ENCODE assay signal across 1 cellular context in the genomic region with DNA sequence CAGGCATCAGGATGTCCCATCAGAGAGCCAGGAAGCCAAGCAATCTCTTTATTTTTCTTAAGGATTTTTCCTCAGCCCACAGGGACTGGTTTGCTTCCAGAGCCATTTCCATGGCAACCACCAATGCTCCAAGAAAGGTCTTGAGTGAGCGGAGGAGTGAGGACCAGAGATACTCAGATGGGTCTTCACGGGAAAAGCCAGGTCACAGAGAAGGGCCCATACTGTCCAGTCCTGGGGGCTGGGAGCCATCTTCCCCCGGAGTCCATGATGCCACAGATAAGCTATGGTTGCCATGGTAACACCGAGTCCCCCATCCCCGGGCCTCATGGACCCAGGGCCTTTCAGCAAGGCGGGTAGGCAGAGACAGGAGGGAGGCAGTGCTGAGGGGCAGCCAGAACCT.
TF ChIP-seq lines count a peak whose summit lies in the region.

No MANE protein-coding gene starts in this region.

TF ChIP-seq in K562, 482 proteins besides CTCF, POLR2A, EP300 and RAD21:
- TF ChIP-seq, protein P1, sequence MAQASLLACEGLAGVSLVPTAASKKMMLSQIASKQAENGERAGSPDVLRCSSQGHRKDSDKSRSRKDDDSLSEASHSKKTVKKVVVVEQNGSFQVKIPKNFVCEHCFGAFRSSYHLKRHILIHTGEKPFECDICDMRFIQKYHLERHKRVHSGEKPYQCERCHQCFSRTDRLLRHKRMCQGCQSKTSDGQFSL (CRISPR knock-in tag; IDR thresholded peaks at IDR 0.05), result peak; percentile 40; the same call in 1 of the 2 replicates
- TF ChIP-seq, protein P1 (tag; IDR thresholded peaks at IDR 0.05), result no peak
- TF ChIP-seq, protein P2, sequence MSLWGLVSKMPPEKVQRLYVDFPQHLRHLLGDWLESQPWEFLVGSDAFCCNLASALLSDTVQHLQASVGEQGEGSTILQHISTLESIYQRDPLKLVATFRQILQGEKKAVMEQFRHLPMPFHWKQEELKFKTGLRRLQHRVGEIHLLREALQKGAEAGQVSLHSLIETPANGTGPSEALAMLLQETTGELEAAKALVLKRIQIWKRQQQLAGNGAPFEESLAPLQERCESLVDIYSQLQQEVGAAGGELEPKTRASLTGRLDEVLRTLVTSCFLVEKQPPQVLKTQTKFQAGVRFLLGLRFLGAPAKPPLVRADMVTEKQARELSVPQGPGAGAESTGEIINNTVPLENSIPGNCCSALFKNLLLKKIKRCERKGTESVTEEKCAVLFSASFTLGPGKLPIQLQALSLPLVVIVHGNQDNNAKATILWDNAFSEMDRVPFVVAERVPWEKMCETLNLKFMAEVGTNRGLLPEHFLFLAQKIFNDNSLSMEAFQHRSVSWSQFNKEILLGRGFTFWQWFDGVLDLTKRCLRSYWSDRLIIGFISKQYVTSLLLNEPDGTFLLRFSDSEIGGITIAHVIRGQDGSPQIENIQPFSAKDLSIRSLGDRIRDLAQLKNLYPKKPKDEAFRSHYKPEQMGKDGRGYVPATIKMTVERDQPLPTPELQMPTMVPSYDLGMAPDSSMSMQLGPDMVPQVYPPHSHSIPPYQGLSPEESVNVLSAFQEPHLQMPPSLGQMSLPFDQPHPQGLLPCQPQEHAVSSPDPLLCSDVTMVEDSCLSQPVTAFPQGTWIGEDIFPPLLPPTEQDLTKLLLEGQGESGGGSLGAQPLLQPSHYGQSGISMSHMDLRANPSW (CRISPR knock-in tag; IDR thresholded peaks at IDR 0.05), result no peak
- TF ChIP-seq TGIF2 (CRISPR knock-in tag; IDR thresholded peaks at IDR 0.05) (no peak), RFX1 (IDR thresholded peaks at IDR 0.05) (peak; percentile 93), CSDE1 (IDR thresholded peaks at IDR 0.05) (0 out of 4 replicates have a peak, but pooled peaks of 1 of the 2 experiments have one; percentile 37)
- TF ChIP-seq, protein P3, sequence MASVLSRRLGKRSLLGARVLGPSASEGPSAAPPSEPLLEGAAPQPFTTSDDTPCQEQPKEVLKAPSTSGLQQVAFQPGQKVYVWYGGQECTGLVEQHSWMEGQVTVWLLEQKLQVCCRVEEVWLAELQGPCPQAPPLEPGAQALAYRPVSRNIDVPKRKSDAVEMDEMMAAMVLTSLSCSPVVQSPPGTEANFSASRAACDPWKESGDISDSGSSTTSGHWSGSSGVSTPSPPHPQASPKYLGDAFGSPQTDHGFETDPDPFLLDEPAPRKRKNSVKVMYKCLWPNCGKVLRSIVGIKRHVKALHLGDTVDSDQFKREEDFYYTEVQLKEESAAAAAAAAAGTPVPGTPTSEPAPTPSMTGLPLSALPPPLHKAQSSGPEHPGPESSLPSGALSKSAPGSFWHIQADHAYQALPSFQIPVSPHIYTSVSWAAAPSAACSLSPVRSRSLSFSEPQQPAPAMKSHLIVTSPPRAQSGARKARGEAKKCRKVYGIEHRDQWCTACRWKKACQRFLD (CRISPR knock-in tag; IDR thresholded peaks at IDR 0.05), result no peak
TF ChIP-seq in K562: peak in this region for 3.
